ENCODE assay signal across 8 cellular contexts in genomic region chr17:17900615-17901520, GRCh38.
DNase-seq lines count a peak whose midpoint lies in the region; ATAC-seq lines count a peak whose summit lies in the region.

No MANE protein-coding gene starts in this region.

- peak; percentile 98 for DNase-seq in H4 (ENCODE audit: low spot score)
- DNase-seq in SK-N-MC (ENCODE audit: low read depth, low spot score): no peak
- DNase-seq in fibroblast of the conjunctiva (ENCODE audit: low read depth): peak; percentile 98
- DNase-seq in putamen (ENCODE audit: low spot score): peak; percentile 76
- DNase-seq in GM19240 (ENCODE audit: insufficient read length, low spot score): no peak
- DNase-seq in stimulated activated CD4-positive, alpha-beta T cell treated with anti-CD3 and anti-CD28 coated beads, Interleukin-12 subunit alpha, Interleukin-12 subunit beta, amount 100 ng/mL, for 4 hours: no peak
- DNase-seq in activated CD4-positive, CD25-positive, alpha-beta regulatory T cell (lab: John Stamatoyannopoulos, UW): no peak

- no peak for ATAC-seq in GM18907 (IDR thresholded peaks at IDR 0.05; ENCODE audit: unreplicated experiment)

- H3K27ac ChIP-seq in SK-N-MC: 0 out of 2 replicates have a peak overlapping the region, but pooled peaks have one; percentile 19

- no peaks in the 10 kb centered on the region for H3K9me3 ChIP-seq in SK-N-MC (ENCODE audit: low read depth, low read length)

- H3K9ac ChIP-seq in SK-N-MC (ENCODE audit: insufficient read length): no peak overlapping the region

- H3K4me3 ChIP-seq in SK-N-MC: peak overlapping the region; percentile 47; the same call in 1 of the 2 replicates

- no peaks in the 10 kb centered on the region for H3K36me3 ChIP-seq in SK-N-MC (ENCODE audit: insufficient read depth, low read length)

Comparison
In these comparisons a context has a peak if more than half of its experiments do, and no peak if none do; other contexts are left out.
1. DNase-seq: peak in H4 (single experiment), fibroblast of the conjunctiva (single experiment) and putamen (single experiment); none in SK-N-MC (single experiment), GM19240 (single experiment), stimulated activated CD4-positive, alpha-beta T cell treated with anti-CD3 and anti-CD28 coated beads, Interleukin-12 subunit alpha, Interleukin-12 subunit beta, amount 100 ng/mL, for 4 hours (single experiment) and activated CD4-positive, CD25-positive, alpha-beta regulatory T cell (0 of 4).